In genomic region chr6:32069878-32070515, GRCh38 we compare ENCODE assay signal across 1 cellular context.
TF ChIP-seq lines count a peak whose summit lies in the region.

No MANE protein-coding gene starts in this region.

TF ChIP-seq in K562, 482 proteins besides CTCF, POLR2A, EP300 and RAD21:
- no peak for TF ChIP-seq BRD9 (IDR thresholded peaks at IDR 0.05; ENCODE audit: low read depth, partially characterized antibody)
